Comparison of ENCODE assay signal across 1 cellular context in the genomic region with DNA sequence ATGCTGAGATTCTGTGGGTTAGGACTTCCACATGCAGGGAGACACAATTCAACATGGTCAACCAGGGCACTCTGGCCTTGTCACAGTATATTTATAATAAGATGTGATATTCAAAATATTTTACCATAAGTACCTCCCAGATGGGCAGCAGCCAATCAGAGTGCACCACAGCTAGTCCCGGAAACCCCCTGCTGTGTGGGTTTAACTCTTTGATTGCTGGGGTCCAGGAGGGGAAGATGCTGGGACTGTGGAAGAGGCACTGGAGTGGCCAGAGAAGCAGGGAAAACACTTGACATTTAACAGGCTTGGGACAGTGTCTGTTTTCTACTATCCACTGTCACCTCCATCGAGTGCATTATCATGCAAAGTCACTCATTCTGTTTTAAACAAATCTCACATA.
TF ChIP-seq lines count a peak whose summit lies in the region.

No MANE protein-coding gene starts in this region.

TF ChIP-seq in K562, 482 proteins besides CTCF, POLR2A, EP300 and RAD21 (continued from another document):
- no peak for TF ChIP-seq EGR1 (conservative IDR thresholded peaks at IDR 0.05)
TF ChIP-seq in K562: peak in this region for 0.
